In genomic region chr10:97981816-97982215, GRCh38 we compare ENCODE assay signal across 8 cellular contexts. TPM values are rescaled to one million over a fixed set of nuclear protein-coding genes. Genes with fewer than 3 reads are reported as not detected.
"Had no signal": no experiment of that assay in that cellular context is flagged by ENCODE, and none has a peak within 500 bp of the region (broad histone marks: within the 10 kb centered on the region; RNA-seq: fewer than 3 reads in every experiment).

No MANE protein-coding gene starts in this region.

- H3K9me3 Mint-ChIP-seq: HFFc6 had no signal

- H3K36me3 ChIP-seq: HAP-1 had no signal

- DNase-seq: GM23248, GOT3, H7, HFFc6, IMR-90 had no signal

- H3K4me3 ChIP-seq: GM23248, HAP-1 had no signal

- H3K9ac ChIP-seq: GM23248 had no signal

- H3K27ac Mint-ChIP-seq: HFFc6 had no signal

- H3K4me1 ChIP-seq: HAP-1 had no signal

- H2AFZ ChIP-seq: GM23248 had no signal

- H3K9me3 ChIP-seq: HAP-1 had no signal

- H3K27ac ChIP-seq: GM23248 had no signal

- H3K4me3 Mint-ChIP-seq: HFFc6 had no signal

- ATAC-seq: HCT116 had no signal

RNA-seq across cellular contexts. Expression of gene CRTAC1, which starts 48.6 kb away (rescaled TPM):
- total RNA-seq: GM23248, HFFc6, HT-29, IMR-90 had no signal
